Comparison of ENCODE assay signal across 17 cellular contexts in genomic region chr14:28931999-28932398, GRCh38.
DNase-seq lines count a peak whose midpoint lies in the region; ATAC-seq, FAIRE-seq and TF ChIP-seq lines count a peak whose summit lies in the region.
"Had no signal": no experiment of that assay in that cellular context is flagged by ENCODE, and none has a peak within 500 bp of the region (broad histone marks: within the 10 kb centered on the region; RNA-seq: fewer than 3 reads in every experiment).

No MANE protein-coding gene starts in this region.

- FAIRE-seq in endothelial cell of umbilical vein (lab: Jason Lieb, UNC) (no peak), GM12892 (lab: Jason Lieb, UNC) (no peak)
- FAIRE-seq: G401.6, GM19239 had no signal

- no peak for ATAC-seq in HG03457 (IDR thresholded peaks at IDR 0.05; ENCODE audit: unreplicated experiment)
- no peak for ATAC-seq in HG02840 (IDR thresholded peaks at IDR 0.05; ENCODE audit: low FRiP score, unreplicated experiment)
- ATAC-seq: GM23338, HCT116 had no signal

- H3K36me3 ChIP-seq in GM23248 (ENCODE audit: low read depth) (no peaks in the 10 kb centered on the region), endothelial cell of umbilical vein (ENCODE audit: control insufficient read depth in 2 of 2, extremely low read depth in 1 of 2, insufficient read depth in 2 of 2, low read length in 2 of 2) (no peaks in the 10 kb centered on the region)

- 2 to 5% methylated on average over 2 of the region's 2 CpGs for WGBS in GM23248 (ENCODE audit: low coverage in 1 of 2, low lambda C conversion rate in 2 of 2, missing lambda C conversion rate in 2 of 2), 2 experiments

- no peaks in the 10 kb centered on the region for H3K9me1 ChIP-seq in endothelial cell of umbilical vein (replicated peaks; ENCODE audit: control insufficient read depth, extremely low read depth, insufficient read depth, low read length)

- no peaks in the 10 kb centered on the region for H3K9me2 ChIP-seq in GM23248 (ENCODE audit: insufficient read depth)

- H3K9ac ChIP-seq in GM23248: no peak overlapping the region
- no peak overlapping the region for H3K9ac ChIP-seq in endothelial cell of umbilical vein (replicated peaks; ENCODE audit: extremely low read depth, insufficient read depth, low read length)

- no TSS peak for BruUV-seq in endothelial cell of umbilical vein (replicated peaks; lab: Mats Ljungman, UMichigan)

- intact Hi-C loops in endothelial cell of umbilical vein (cut with micrococcal nuclease): no loop called here

- no peaks in the 10 kb centered on the region for H3F3A ChIP-seq in GM23248 (ENCODE audit: insufficient read depth)

- dilution Hi-C loops in endothelial cell of umbilical vein (cut with MboI; ENCODE audit: extremely low pct_ligation_motif_present, low sequenced_read_pairs): no loop called here

- TF ChIP-seq POLR2A in endothelial cell of umbilical vein (IDR thresholded peaks at IDR 0.05; ENCODE audit: low read depth, low read length): no peak
- TF ChIP-seq POLR2A in GM12892 (IDR thresholded peaks at IDR 0.05; ENCODE audit: low read depth, low read length): no peak

- H3K4me3 ChIP-seq in GM23248: no peak overlapping the region
- no peak overlapping the region for H3K4me3 ChIP-seq in endothelial cell of umbilical vein (replicated peaks in 1 of 3; ENCODE audit: insufficient read depth in 1 of 3, low read depth in 1 of 3, low read length in 3 of 3)
- H3K4me3 ChIP-seq: GM23338 had no signal

- CTCF ChIA-PET in endothelial cell of umbilical vein (lab: Charles Lee): no interaction called here

- H3K4me1 ChIP-seq in GM23248 (ENCODE audit: insufficient read depth) (no peaks in the 10 kb centered on the region), endothelial cell of umbilical vein (ENCODE audit: control insufficient read depth, extremely low read depth, insufficient read depth, low read length) (no peaks in the 10 kb centered on the region)

- H4K20me1 ChIP-seq in GM23248 (ENCODE audit: insufficient read depth) (no peaks in the 10 kb centered on the region), endothelial cell of umbilical vein (replicated peaks; ENCODE audit: control insufficient read depth, extremely low read depth, insufficient read depth, low read length) (no peaks in the 10 kb centered on the region)

- H3K79me2 ChIP-seq in GM23248 (ENCODE audit: insufficient read depth) (no peaks in the 10 kb centered on the region), endothelial cell of umbilical vein (ENCODE audit: control insufficient read depth, insufficient read depth, low read length) (no peaks in the 10 kb centered on the region)

- no peak overlapping the region for H3K27ac ChIP-seq in GM23248
- H3K27ac ChIP-seq in endothelial cell of umbilical vein (ENCODE audit: insufficient read depth, low read depth, low read length): no peak overlapping the region

- no peak overlapping the region for H2AFZ ChIP-seq in GM23248
- H2AFZ ChIP-seq in endothelial cell of umbilical vein (ENCODE audit: low read depth, low read length): no peak overlapping the region
- H2AFZ ChIP-seq: GM23338 had no signal

- H3K9me3 ChIP-seq in GM23248 (ENCODE audit: low read depth) (no peaks in the 10 kb centered on the region), endothelial cell of umbilical vein (replicated peaks; ENCODE audit: control insufficient read depth, insufficient read depth, low read length) (peaks cover 2% of the 10 kb centered on the region)

- in situ Hi-C loops in GM23248 (cut with MboI): no loop called here

- TF ChIP-seq CTCF in endothelial cell of umbilical vein (IDR thresholded peaks at IDR 0.05; ENCODE audit: extremely low read depth in 1 of 2, insufficient read depth in 1 of 2, low read depth in 1 of 2, low read length in 2 of 2): no peak

- POLR2A ChIA-PET in endothelial cell of umbilical vein (lab: Charles Lee): no interaction called here

- DNase-seq in GM23248 (peak; percentile 2), OCI-M1 (lab: John Stamatoyannopoulos, UW) (peak; percentile 25), endothelial cell of umbilical vein (ENCODE audit: low read depth, low spot score) (no peak), GM12892 (ENCODE audit: insufficient read length) (no peak)
- DNase-seq: C1 segment of cervical spinal cord; Calu3; CD4-positive, alpha-beta memory T cell; COR-L47; DMS53; DMS79 treated with DMSO at 0.1 percent for 48 hours; H9 had no signal

- H3K4me2 ChIP-seq in GM23248 (ENCODE audit: unreplicated experiment) (no peak overlapping the region), endothelial cell of umbilical vein (ENCODE audit: insufficient read depth, low read length) (no peak overlapping the region)
- H3K4me2 ChIP-seq: GM23338 had no signal

- H3K27me3 ChIP-seq in GM23248 (replicated peaks; ENCODE audit: insufficient read depth) (no peaks in the 10 kb centered on the region), endothelial cell of umbilical vein (ENCODE audit: control insufficient read depth in 2 of 2, insufficient read depth in 2 of 2, low read length in 2 of 2) (no peaks in the 10 kb centered on the region)

TF ChIP-seq in endothelial cell of umbilical vein, 7 proteins besides CTCF, POLR2A, EP300 and RAD21:
- TF ChIP-seq FOS (IDR thresholded peaks at IDR 0.05; ENCODE audit: borderline replicate concordance, insufficient read depth, low read length) (peak; percentile 48), EZH2 (IDR thresholded peaks at IDR 0.05; ENCODE audit: borderline replicate concordance, low read depth, low read length, severe bottlenecking) (no peak), JUN (IDR thresholded peaks at IDR 0.05; ENCODE audit: borderline replicate concordance, insufficient read depth, insufficient read length, low read depth) (no peak), POLR2AphosphoS5 (IDR thresholded peaks at IDR 0.05; ENCODE audit: insufficient read depth, low read depth, low read length) (no peak), GATA2 (IDR thresholded peaks at IDR 0.05; ENCODE audit: insufficient read depth, insufficient read length, low read depth, low read length) (no peak), MYC (IDR thresholded peaks at IDR 0.05; ENCODE audit: low read depth, low read length) (no peak)

Comparison
In these comparisons a context has a peak if more than half of its experiments do, and no peak if none do; other contexts are left out.
1. DNase-seq: peak in GM23248 (single experiment) and OCI-M1 (single experiment); none in endothelial cell of umbilical vein (single experiment) and GM12892 (single experiment).